ENCODE assay signal across 1 cellular context in the genomic region with DNA sequence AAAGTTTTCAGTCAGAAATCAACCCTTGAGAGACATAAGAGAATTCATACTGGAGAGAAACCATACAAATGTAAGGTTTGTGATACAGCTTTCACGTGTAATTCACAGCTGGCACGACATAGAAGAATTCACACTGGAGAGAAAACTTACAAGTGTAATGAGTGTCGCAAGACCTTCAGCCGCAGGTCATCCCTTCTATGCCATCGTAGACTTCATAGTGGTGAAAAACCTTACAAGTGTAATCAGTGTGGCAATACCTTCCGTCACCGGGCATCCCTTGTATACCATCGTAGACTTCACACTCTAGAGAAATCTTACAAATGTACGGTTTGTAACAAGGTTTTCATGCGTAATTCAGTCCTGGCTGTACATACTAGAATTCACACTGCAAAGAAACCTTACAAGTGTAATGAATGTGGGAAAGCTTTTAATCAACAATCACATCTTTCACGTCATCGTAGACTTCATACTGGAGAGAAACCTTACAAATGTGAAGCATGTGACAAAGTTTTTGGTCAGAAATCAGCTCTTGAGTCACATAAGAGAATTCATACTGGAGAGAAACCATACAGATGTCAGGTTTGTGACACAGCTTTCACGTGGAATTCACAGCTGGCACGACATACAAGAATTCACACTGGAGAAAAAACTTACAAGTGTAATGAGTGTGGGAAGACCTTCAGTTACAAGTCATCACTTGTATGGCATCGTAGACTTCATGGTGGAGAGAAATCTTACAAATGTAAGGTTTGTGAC.
A peak's percentile ranks its signal among the peaks of the same experiment; 100 is the strongest.
TF ChIP-seq lines count a peak whose summit lies in the region.

No MANE protein-coding gene starts in this region.

TF ChIP-seq in IMR-90, 13 proteins besides CTCF, POLR2A, EP300 and RAD21:
- TF ChIP-seq ELK1 (IDR thresholded peaks at IDR 0.05; ENCODE audit: borderline replicate concordance, low read depth, low read length) = no peak
- TF ChIP-seq RFX5 (IDR thresholded peaks at IDR 0.05; ENCODE audit: low read depth, low read length) = no peak
- TF ChIP-seq CEBPB (IDR thresholded peaks at IDR 0.05; ENCODE audit: low read depth, low read length) = peak; percentile 26; the same call in 1 of the 2 replicates
